ENCODE assay signal across 9 cellular contexts in genomic region chr1:66247415-66248208, GRCh38.
DNase-seq lines count a peak whose midpoint lies in the region; ATAC-seq, FAIRE-seq and TF ChIP-seq lines count a peak whose summit lies in the region.
"Had no signal": no experiment of that assay in that cellular context is flagged by ENCODE, and none has a peak within 500 bp of the region (broad histone marks: within the 10 kb centered on the region; RNA-seq: fewer than 3 reads in every experiment).

No MANE protein-coding gene starts in this region.

- H3K27ac ChIP-seq in ovary = no peak overlapping the region

- H3K9me3 ChIP-seq in ovary = no peaks in the 10 kb centered on the region

- DNase-seq in activated CD4-positive, alpha-beta T cell treated with anti-CD3 and anti-CD28 coated beads for 4 hours = peak; percentile 31
- peak; percentile 45 to 48 for DNase-seq in stimulated activated CD4-positive, alpha-beta T cell treated with anti-CD3 and anti-CD28 coated beads, Interleukin-2, amount 100 ng/mL, for 24 hours
- no peak for DNase-seq in NCI-H1048 (lab: John Stamatoyannopoulos, UW)
- DNase-seq in ovary = no peak
- DNase-seq in GM12891 (ENCODE audit: insufficient read length, low spot score) = no peak
- no peak for DNase-seq in T-helper 9 cell
- DNase-seq: dermis blood vessel endothelial cell had no signal

- H3K4me3 ChIP-seq in ovary = no peak overlapping the region

- no peak for FAIRE-seq in GM12891 (lab: Jason Lieb, UNC)

- H3K4me1 ChIP-seq in ovary (ENCODE audit: insufficient read depth) = no peaks in the 10 kb centered on the region

- H3K27me3 ChIP-seq in ovary = no peaks in the 10 kb centered on the region

- intact Hi-C loops in ovary (cut with DNase I) = loop anchor here in 1 of 4 donors (10.0 kb wide), 1 partner anchor 283 kb away; no protein-coding TSS in a partner anchor

- no peak for TF ChIP-seq CTCF in ovary (IDR thresholded peaks at IDR 0.05)

- TF ChIP-seq POLR2A in ovary (IDR thresholded peaks at IDR 0.05) (no peak), GM12891 (IDR thresholded peaks at IDR 0.05; ENCODE audit: low read depth, low read length) (no peak)

- H3K36me3 ChIP-seq in ovary = no peaks in the 10 kb centered on the region

- ATAC-seq in GM18909 (IDR thresholded peaks at IDR 0.05; ENCODE audit: poor library complexity, unreplicated experiment) = peak; percentile 58
- peak; percentile 55 for ATAC-seq in HG02884 (IDR thresholded peaks at IDR 0.05; ENCODE audit: unreplicated experiment)

- TF ChIP-seq EP300 in ovary (IDR thresholded peaks at IDR 0.05) = no peak

- WGBS in ovary, 3 donors = 94 to 96% (median 95%) methylated on average over 11 of the region's 11 CpGs

TF ChIP-seq in GM12891, 5 proteins besides CTCF, POLR2A, EP300 and RAD21:
- TF ChIP-seq POLR2AphosphoS5 (IDR thresholded peaks at IDR 0.05; ENCODE audit: low read depth, low read length) (no peak), PAX5 (IDR thresholded peaks at IDR 0.05; ENCODE audit: insufficient read depth, low read length, severe bottlenecking) (no peak), SPI1 (IDR thresholded peaks at IDR 0.05; ENCODE audit: low read depth, low read length) (no peak), POU2F2 (IDR thresholded peaks at IDR 0.05; ENCODE audit: low read depth, low read length) (no peak), TAF1 (IDR thresholded peaks at IDR 0.05; ENCODE audit: low read depth, low read length) (no peak)

Comparison
In these comparisons a context has a peak if more than half of its experiments do, and no peak if none do; other contexts are left out.
1. DNase-seq: peak in activated CD4-positive, alpha-beta T cell treated with anti-CD3 and anti-CD28 coated beads for 4 hours (2 of 2) and stimulated activated CD4-positive, alpha-beta T cell treated with anti-CD3 and anti-CD28 coated beads, Interleukin-2, amount 100 ng/mL, for 24 hours (2 of 2); none in NCI-H1048 (single experiment), ovary (0 of 5), GM12891 (single experiment) and T-helper 9 cell (single experiment).